15 cellular contexts compared by ENCODE assay signal in the genomic region with DNA sequence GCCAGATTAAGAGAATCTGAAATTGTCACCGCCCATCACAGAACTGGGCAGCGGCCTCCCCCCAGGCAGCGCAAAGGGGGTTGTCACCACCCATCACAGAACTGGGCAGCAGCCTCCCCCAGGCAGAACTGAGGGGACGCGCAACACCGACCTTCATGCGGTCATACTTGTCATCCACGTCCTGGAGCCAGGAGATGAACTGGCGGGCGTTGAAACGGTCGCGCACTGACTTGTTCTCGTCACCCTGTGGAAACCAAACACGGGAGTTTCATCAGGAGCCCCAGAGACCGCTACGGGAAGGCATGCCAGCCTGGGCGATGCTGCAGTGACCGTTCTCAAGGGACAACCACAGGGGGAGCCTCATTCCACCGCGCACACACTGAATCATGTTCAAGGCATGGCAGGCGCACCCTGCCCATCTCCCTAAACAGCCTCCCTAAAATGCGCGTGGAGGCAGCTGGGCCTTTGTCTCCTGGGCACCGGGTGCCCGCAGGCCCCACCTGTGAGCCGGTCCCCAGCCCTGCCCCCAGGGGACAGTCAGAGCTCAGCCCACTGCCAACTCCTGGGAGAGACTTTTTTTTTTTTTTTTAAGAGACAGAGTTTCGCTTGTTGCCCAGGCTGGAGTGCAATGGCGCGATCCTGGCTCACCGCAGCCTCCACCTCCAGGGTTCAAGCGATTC.
"Had no signal": no experiment of that assay in that cellular context is flagged by ENCODE, and none has a peak within 500 bp of the region (broad histone marks: within the 10 kb centered on the region; RNA-seq: fewer than 3 reads in every experiment).

No MANE protein-coding gene starts in this region.

- H3K9ac ChIP-seq: neural progenitor cell had no signal

- H3K4me3 ChIP-seq: neural progenitor cell, ovary, psoas muscle, right lobe of liver, smooth muscle cell, thyroid gland had no signal

- H3K9me3 ChIP-seq: ovary, psoas muscle, right lobe of liver, thyroid gland had no signal

- H3K36me3 ChIP-seq: neural progenitor cell, ovary had no signal

- H3K4me1 ChIP-seq: neural progenitor cell, psoas muscle, right lobe of liver, thyroid gland had no signal

- H2AFZ ChIP-seq: neural progenitor cell had no signal

- ATAC-seq: activated CD4-positive, alpha-beta T cell treated with anti-CD3 and anti-CD28 coated beads for 36 hours; left lobe of liver; psoas muscle; right lobe of liver had no signal

- H3K27me3 ChIP-seq: neural progenitor cell, ovary, right lobe of liver, thyroid gland had no signal

- DNase-seq: activated CD4-positive, alpha-beta T cell treated with anti-CD3 and anti-CD28 coated beads for 36 hours; activated CD4-positive, alpha-beta T cell treated with anti-CD3 and anti-CD28 coated beads, Interleukin-2, amount 50 U/mL, for 48 hours; activated naive CD4-positive, alpha-beta T cell; activated naive CD8-positive, alpha-beta T cell treated with anti-CD3 and anti-CD28 coated beads for 36 hours; amygdala; foreskin melanocyte; psoas muscle; stimulated activated CD8-positive, alpha-beta memory T cell treated with anti-CD3 and anti-CD28 coated beads, Interleukin-4, amount 100 ng/mL, for 48 hours; stimulated activated naive CD4-positive, alpha-beta T cell treated with Interleukin-2 at 50 U/mL for 16 hours; thyroid gland had no signal

- H3K4me2 ChIP-seq: neural progenitor cell, smooth muscle cell had no signal

- H3K27ac ChIP-seq: neural progenitor cell, psoas muscle, right lobe of liver, thyroid gland had no signal
